In genomic region chr14:72902802-72903530, GRCh38 we compare ENCODE assay signal across 20 cellular contexts.
"Had no signal": no experiment of that assay in that cellular context is flagged by ENCODE, and none has a peak within 500 bp of the region (broad histone marks: within the 10 kb centered on the region; RNA-seq: fewer than 3 reads in every experiment).

No MANE protein-coding gene starts in this region.

- DNase-seq: activated CD4-positive, alpha-beta T cell treated with anti-CD3 and anti-CD28 coated beads, Interleukin-2, amount 10 ng/mL, durations not matched to agents 24 days and 14 days; activated CD8-positive, alpha-beta memory T cell treated with anti-CD3 and anti-CD28 coated beads, Interleukin-2, amount 10 ng/mL, durations not matched to agents 7 days and 5 days; activated CD8-positive, alpha-beta T cell treated with anti-CD3 and anti-CD28 coated beads for 36 hours; activated gamma-delta T cell; activated naive CD4-positive, alpha-beta T cell treated with anti-CD3 and anti-CD28 coated beads, Interleukin-2, amount 50 U/mL, for 16 hours; activated naive CD8-positive, alpha-beta T cell treated with anti-CD3 and anti-CD28 coated beads, Interleukin-2, amount 50 U/mL, for 24 hours; activated T-cell treated with anti-CD3 and anti-CD28 coated beads for 4 hours; anterior cingulate cortex; body of pancreas; lower lobe of right lung; naive thymus-derived CD8-positive, alpha-beta T cell; stimulated activated CD4-positive, alpha-beta T cell treated with anti-CD3 and anti-CD28 coated beads, Interleukin-12 subunit alpha, Interleukin-12 subunit beta, amount 100 ng/mL, for 4 hours; substantia nigra; tibial artery; uterus had no signal

- H3K27ac ChIP-seq: body of pancreas, cardiac muscle cell, epithelial cell of prostate, lower lobe of right lung, ovary, prostate gland, right atrium auricular region, tibial artery, uterus had no signal

- ATAC-seq: activated CD8-positive, alpha-beta memory T cell treated with anti-CD3 and anti-CD28 coated beads, Interleukin-2, amount 10 ng/mL, durations not matched to agents 7 days and 5 days; activated CD8-positive, alpha-beta T cell treated with anti-CD3 and anti-CD28 coated beads for 36 hours; activated naive CD8-positive, alpha-beta T cell treated with anti-CD3 and anti-CD28 coated beads, Interleukin-2, amount 50 U/mL, for 24 hours; body of pancreas; lower lobe of right lung; naive thymus-derived CD8-positive, alpha-beta T cell had no signal

- H3K36me3 ChIP-seq: cardiac muscle cell, lower lobe of right lung, ovary, prostate gland, right atrium auricular region, tibial artery, uterus had no signal

- H3K4me3 ChIP-seq: body of pancreas, cardiac muscle cell, lower lobe of right lung, ovary, prostate gland, right atrium auricular region, tibial artery, uterus had no signal

- H3K9me3 ChIP-seq: body of pancreas, lower lobe of right lung, ovary, prostate gland, right atrium auricular region, tibial artery, uterus had no signal

- H3K4me1 ChIP-seq: body of pancreas, lower lobe of right lung, prostate gland, uterus had no signal

- H3K27me3 ChIP-seq: body of pancreas, cardiac muscle cell, ovary, right atrium auricular region, tibial artery, uterus had no signal
